ENCODE assay signal across 11 cellular contexts in the genomic region with DNA sequence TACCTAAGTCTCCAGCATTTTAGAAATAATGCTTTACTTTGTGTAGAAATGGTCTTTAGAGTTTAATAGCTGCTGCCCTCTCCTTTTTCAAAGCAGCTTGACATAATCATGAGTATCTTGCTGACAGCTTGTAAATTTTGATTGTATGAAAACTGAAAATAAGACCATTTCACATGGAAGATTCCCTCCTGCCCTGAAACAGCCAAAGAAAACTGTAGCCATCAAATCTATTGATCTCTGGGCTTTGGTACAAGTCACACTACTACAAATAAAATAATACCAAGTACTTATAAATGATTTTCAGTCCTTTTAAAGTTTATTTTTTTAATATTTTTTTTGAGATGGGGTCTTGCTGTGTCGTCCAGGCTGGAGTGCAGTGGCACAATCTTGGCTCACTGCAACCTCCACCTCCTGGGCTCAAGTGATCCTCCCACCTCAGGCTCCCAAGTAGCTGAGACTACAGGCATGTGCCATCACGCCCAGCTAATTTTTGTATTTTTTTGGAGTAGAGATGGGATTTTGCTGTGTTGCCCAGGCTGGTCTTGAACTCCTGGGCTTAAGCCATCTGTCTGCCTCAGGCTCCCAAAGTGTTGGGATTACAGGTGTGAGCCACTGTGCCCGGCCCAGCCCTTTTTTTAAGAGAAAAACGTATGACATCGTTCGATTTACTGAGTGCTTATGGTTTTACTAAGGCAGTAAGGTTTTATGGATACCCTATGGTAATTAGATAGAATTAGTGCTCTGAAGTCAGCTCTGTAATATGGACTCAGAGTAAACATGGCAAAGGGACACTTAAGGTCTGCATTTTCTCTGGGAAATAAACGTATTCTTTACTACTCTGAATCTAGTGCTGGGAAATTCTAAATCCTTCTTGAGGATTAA. TPM values are rescaled to one million over a fixed set of nuclear protein-coding genes. Genes with fewer than 3 reads are reported as not detected.
DNase-seq lines count a peak whose midpoint lies in the region; ATAC-seq and TF ChIP-seq lines count a peak whose summit lies in the region.
"Had no signal": no experiment of that assay in that cellular context is flagged by ENCODE, and none has a peak within 500 bp of the region (broad histone marks: within the 10 kb centered on the region; RNA-seq: fewer than 3 reads in every experiment).

No MANE protein-coding gene starts in this region.

- peak overlapping the region; percentile 42 for H3K4me3 ChIP-seq in GM12864 (ENCODE audit: low read depth, low read length)
- no peak overlapping the region for H3K4me3 ChIP-seq in Panc1 (ENCODE audit: low read depth in 2 of 2, low read length in 2 of 2)
- H3K4me3 ChIP-seq in effector memory CD4-positive, alpha-beta T cell (ENCODE audit: insufficient read depth, low read depth, low read length, poor library complexity, severe bottlenecking), result peak overlapping the region; percentile 35
- no peak overlapping the region for H3K4me3 ChIP-seq in skin epidermis
- H3K4me3 ChIP-seq: neural progenitor cell had no signal

- in situ Hi-C loops in Panc1 (cut with HindIII; ENCODE audit: low pct_unique_long_range_greater_than_20kb, low sequenced_read_pairs), result no loop called here

- H3K36me3 ChIP-seq in Panc1 (ENCODE audit: control insufficient read depth, insufficient read depth, low read length), result no peaks in the 10 kb centered on the region; the same call in 1 of the 2 replicates
- H3K36me3 ChIP-seq in effector memory CD4-positive, alpha-beta T cell (ENCODE audit: control insufficient read depth, insufficient read depth, low read length), result no peaks in the 10 kb centered on the region
- H3K36me3 ChIP-seq: neural progenitor cell had no signal

- H3K27ac ChIP-seq in Panc1 (ENCODE audit: low read length), result peak overlapping the region; percentile 49; the same call in 1 of the 2 replicates
- peak overlapping the region; percentile 70 for H3K27ac ChIP-seq in effector memory CD4-positive, alpha-beta T cell (ENCODE audit: insufficient read depth, low read length, poor library complexity, severe bottlenecking)
- H3K27ac ChIP-seq in skin epidermis, result peak overlapping the region in 19 of 21 experiments; percentile 19 to 84 (median 65)
- H3K27ac ChIP-seq: neural progenitor cell had no signal

- intact Hi-C loops in Panc1 (cut with micrococcal nuclease; ENCODE audit: unreplicated experiment), result loop anchor here (10.0 kb wide), 1 partner anchor 58 kb away; no protein-coding TSS in a partner anchor

- no peaks in the 10 kb centered on the region for H3K9me3 ChIP-seq in Panc1 (ENCODE audit: control insufficient read depth, insufficient read depth, low read depth, low read length)
- H3K9me3 ChIP-seq in effector memory CD4-positive, alpha-beta T cell (ENCODE audit: control insufficient read depth, low read length), result no peaks in the 10 kb centered on the region

- CTCF ChIA-PET in Panc1 (lab: Charles Lee), result no interaction called here

- no peaks in the 10 kb centered on the region for H3K27me3 ChIP-seq in Panc1 (ENCODE audit: control insufficient read depth, insufficient read depth, low read length)
- H3K27me3 ChIP-seq in effector memory CD4-positive, alpha-beta T cell (replicated peaks; ENCODE audit: control insufficient read depth, insufficient read depth, low read length, poor library complexity, severe bottlenecking), result no peaks in the 10 kb centered on the region
- H3K27me3 ChIP-seq: neural progenitor cell had no signal

- POLR2A ChIA-PET in Panc1 (lab: Charles Lee), result no interaction called here

- BruUV-seq in Panc1 (replicated peaks; lab: Mats Ljungman, UMichigan), result no TSS peak

- peaks cover 64% of the 10 kb centered on the region for H3K4me1 ChIP-seq in Panc1 (ENCODE audit: control insufficient read depth, insufficient read depth, low read length)
- H3K4me1 ChIP-seq in effector memory CD4-positive, alpha-beta T cell (ENCODE audit: control insufficient read depth, insufficient read depth, low read length, poor library complexity, severe bottlenecking), result peaks cover 66% of the 10 kb centered on the region

- DNase-seq in GM12864 (ENCODE audit: low read depth), result no peak
- no peak for DNase-seq in Panc1 (ENCODE audit: low read depth, low spot score)
- no peak for DNase-seq in effector memory CD4-positive, alpha-beta T cell
- DNase-seq: activated CD8-positive, alpha-beta memory T cell treated with anti-CD3 and anti-CD28 coated beads, Interleukin-2, amount 50 U/mL, for 48 hours; EL; NCI-H187 treated with DMSO at 0.1 percent for 48 hours had no signal

- TF ChIP-seq CTCF in GM12864 (IDR thresholded peaks at IDR 0.05; ENCODE audit: low read depth, low read length, missing control alignments), result no peak
- no peak for TF ChIP-seq CTCF in Panc1 (IDR thresholded peaks at IDR 0.05)

- ATAC-seq in Panc1 (no peak), HG03159 (IDR thresholded peaks at IDR 0.05; ENCODE audit: unreplicated experiment) (no peak), HG03571 (IDR thresholded peaks at IDR 0.05; ENCODE audit: unreplicated experiment) (no peak), HG03432 (IDR thresholded peaks at IDR 0.05; ENCODE audit: unreplicated experiment) (no peak)

RNA-seq across cellular contexts. Expression of a gene that starts 7.0 kb away (rescaled TPM):
- total RNA-seq in Panc1 (2021; ENCODE audit: unreplicated experiment), result 42.2 TPM
- 27.3 TPM for polyA plus RNA-seq in Panc1 (2012; ENCODE audit: insufficient read length)

Comparison
In these comparisons a context has a peak if more than half of its experiments do, and no peak if none do; other contexts are left out.
1. H3K4me3 ChIP-seq: peak in GM12864 (single experiment) and effector memory CD4-positive, alpha-beta T cell (single experiment); none in Panc1 (0 of 2) and skin epidermis (0 of 7).
2. Peak in every context shown above with its lines, with median percentiles within 50 percentile points of each other: H3K27ac ChIP-seq.